Comparison of ENCODE assay signal across 1 cellular context in genomic region chr22:41366323-41367014, GRCh38.
TF ChIP-seq lines count a peak whose summit lies in the region.

No MANE protein-coding gene starts in this region.

TF ChIP-seq in IMR-90, 13 proteins besides CTCF, POLR2A, EP300 and RAD21:
- TF ChIP-seq MAZ (IDR thresholded peaks at IDR 0.05; ENCODE audit: borderline replicate concordance, low read depth, low read length) (no peak), BHLHE40 (IDR thresholded peaks at IDR 0.05; ENCODE audit: low read depth, low read length) (no peak), USF2 (IDR thresholded peaks at IDR 0.05; ENCODE audit: low read depth, low read length) (no peak), FOS (IDR thresholded peaks at IDR 0.05; ENCODE audit: low read depth, low read length) (no peak), NFE2L2 (IDR thresholded peaks at IDR 0.05; ENCODE audit: low read depth, low read length) (no peak), SMC3 (IDR thresholded peaks at IDR 0.05; ENCODE audit: low read depth, low read length) (no peak), RCOR1 (IDR thresholded peaks at IDR 0.05; ENCODE audit: insufficient replicate concordance, low read length) (no peak), ELK1 (IDR thresholded peaks at IDR 0.05; ENCODE audit: borderline replicate concordance, low read depth, low read length) (no peak), CHD1 (IDR thresholded peaks at IDR 0.05; ENCODE audit: low read depth, low read length) (no peak)
